ENCODE assay signal across 7 cellular contexts in the genomic region with DNA sequence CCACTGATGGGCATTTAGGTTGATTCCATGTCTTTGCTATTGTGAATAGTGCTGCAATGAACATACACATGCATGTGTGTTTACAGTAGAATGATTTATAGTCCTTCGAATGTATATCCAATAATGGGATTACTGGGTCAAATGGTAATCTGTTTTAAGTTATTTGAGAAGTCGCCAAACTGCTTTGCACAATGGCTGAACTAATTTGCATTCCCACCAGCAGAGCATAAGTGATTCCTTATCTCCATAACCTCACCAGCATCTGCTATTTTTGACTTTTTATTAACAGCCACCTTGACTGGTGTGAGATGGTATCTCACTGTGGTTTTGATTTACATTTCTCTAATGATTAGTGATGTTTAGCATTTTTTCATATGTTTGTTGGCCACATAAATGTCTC. TPM values are rescaled to one million over a fixed set of nuclear protein-coding genes. Genes with fewer than 3 reads are reported as not detected.
A peak's percentile ranks its signal among the peaks of the same experiment; 100 is the strongest.
DNase-seq lines count a peak whose midpoint lies in the region; ATAC-seq, FAIRE-seq and TF ChIP-seq lines count a peak whose summit lies in the region.
"Not testable (repeated sequence)": the region's sequence is repeated elsewhere in the genome, so short reads cannot be mapped to it uniquely, and the experiment has no call there.

No MANE protein-coding gene starts in this region.

- WGBS in GM12878 (ENCODE audit: insufficient coverage, insufficient replicate concordance, low lambda C conversion rate, missing lambda C conversion rate): 97% methylated on average over 2 of the region's 2 CpGs

- POLR2A ChIA-PET in HEK293T (lab: Yijun Ruan, JAX): interaction anchor here (0.9 kb wide), 1 partner anchor 30 kb away, joined by 3 read pairs; no protein-coding TSS in a partner anchor
- POLR2A ChIA-PET in PC-3 (lab: Charles Lee; ENCODE audit: unreplicated experiment); GM12878 (lab: Charles Lee): not testable (repeated sequence)

- H3F3A ChIP-seq in PC-3 (ENCODE audit: low read length, unreplicated experiment): not testable (repeated sequence)

- not testable (repeated sequence) for TF ChIP-seq CTCF in PC-3 (conservative IDR thresholded peaks at IDR 0.05; ENCODE audit: low read depth, low read length); GM12878 (IDR thresholded peaks at IDR 0.05 in 2 of 3, conservative IDR thresholded peaks at IDR 0.05 in 1 of 3; ENCODE audit: control insufficient read depth in 2 of 3, extremely low read depth in 1 of 3, insufficient read depth in 1 of 3, low read depth in 3 of 3, low read length in 3 of 3)

- H3K4me1 ChIP-seq in PC-3 (ENCODE audit: insufficient read depth, low read length): peaks cover 38% of the 10 kb centered on the region
- H3K4me1 ChIP-seq in GM12878 (ENCODE audit: control insufficient read depth, insufficient read depth, low read length): not testable (repeated sequence)

- H3K9me3 ChIP-seq in PC-3 (ENCODE audit: low read length); GM12878 (replicated peaks; ENCODE audit: control insufficient read depth, insufficient read depth, low read length): not testable (repeated sequence)

- H3K9ac ChIP-seq in PC-3 (ENCODE audit: low read length); GM12878 (ENCODE audit: control insufficient read depth, insufficient read depth, low read length): not testable (repeated sequence)

- not testable (repeated sequence) for H3K36me3 ChIP-seq in PC-3 (ENCODE audit: low read depth, low read length); GM12878 (ENCODE audit: control insufficient read depth in 2 of 2, insufficient read depth in 2 of 2, low read length in 1 of 2)

- not testable (repeated sequence) for H2AFZ ChIP-seq in PC-3 (ENCODE audit: low read length); GM12878 (ENCODE audit: control insufficient read depth, low read depth, low read length)

- RAD21 ChIA-PET in GM12878 (lab: Charles Lee; ENCODE audit: unreplicated experiment): not testable (repeated sequence)

- in situ Hi-C loops in GM12878 (cut with MboI): not testable (repeated sequence)

- not testable (repeated sequence) for H3K4me3 ChIP-seq in PC-3 (ENCODE audit: low read length); GM12878

- peak; percentile 46 for ATAC-seq in GM18520 (IDR thresholded peaks at IDR 0.05; ENCODE audit: unreplicated experiment)
- ATAC-seq in PC-3, GM12878: not testable (repeated sequence)

- TF ChIP-seq RAD21 in GM12878 (IDR thresholded peaks at IDR 0.05; ENCODE audit: insufficient read depth, low read depth, low read length): not testable (repeated sequence)

- not testable (repeated sequence) for TF ChIP-seq EP300 in GM12878 (IDR thresholded peaks at IDR 0.05; ENCODE audit: borderline replicate concordance in 1 of 2, control insufficient read depth in 1 of 2, low read depth in 2 of 2, low read length in 2 of 2)

- FAIRE-seq in GM12878 (lab: Jason Lieb, UNC): peak; percentile 52

- H3K4me2 ChIP-seq in PC-3 (ENCODE audit: low read length): peak overlapping the region; percentile 86; the same call in 1 of the 2 replicates
- not testable (repeated sequence) for H3K4me2 ChIP-seq in GM12878 (ENCODE audit: control insufficient read depth, insufficient read depth)

- H3K79me2 ChIP-seq in PC-3 (ENCODE audit: low read length): peaks cover 70% of the 10 kb centered on the region
- peaks cover 32% of the 10 kb centered on the region for H3K79me2 ChIP-seq in GM12878 (ENCODE audit: control insufficient read depth, insufficient read depth, low read length)

- SMC1A ChIA-PET in GM12878 (lab: Charles Lee; ENCODE audit: uncharacterized antibody, unreplicated experiment): interaction anchor here (2.8 kb wide), 1 partner anchor 14 kb away, joined by 9 read pairs; no protein-coding TSS in a partner anchor

- CTCF ChIA-PET in HEK293T (lab: Yijun Ruan, JAX); PC-3 (lab: Charles Lee); GM12878 (lab: Yijun Ruan, JAX): not testable (repeated sequence)

- H3K27ac ChIP-seq in PC-3 (ENCODE audit: low read length); GM12878 (ENCODE audit: control insufficient read depth, insufficient read depth): not testable (repeated sequence)

- intact Hi-C loops in PC-3 (cut with micrococcal nuclease); GM12878 (cut with micrococcal nuclease; ENCODE audit: unreplicated experiment): not testable (repeated sequence)

- not testable (repeated sequence) for BruUV-seq in PC-3 (replicated peaks; lab: Mats Ljungman, UMichigan); GM12878 (replicated peaks; lab: Mats Ljungman, UMichigan)

- H3K9me2 ChIP-seq in PC-3 (replicated peaks; ENCODE audit: low read length): not testable (repeated sequence)

- H4K20me1 ChIP-seq in PC-3 (ENCODE audit: low read length); GM12878 (ENCODE audit: control insufficient read depth, insufficient read depth): not testable (repeated sequence)

- H3K27me3 ChIP-seq in PC-3 (ENCODE audit: low read length); GM12878 (replicated peaks in 1 of 2; ENCODE audit: control insufficient read depth in 2 of 2, insufficient read depth in 2 of 2, low read length in 1 of 2): not testable (repeated sequence)

- peak; percentile 1 for DNase-seq in COLO668 (lab: John Stamatoyannopoulos, UW; ENCODE audit: unreplicated experiment)
- not testable (repeated sequence) for DNase-seq in HEK293T (ENCODE audit: extremely low spot score); PC-3; GM12878 (ENCODE audit: low read depth, low spot score)
- peak; percentile 72 for DNase-seq in NCI-H146 (lab: John Stamatoyannopoulos, UW)
- peak; percentile 87 for DNase-seq in NCI-H526 treated with DMSO at 0.1 percent for 48 hours (lab: John Stamatoyannopoulos, UW)

- TF ChIP-seq POLR2A in GM12878 (IDR thresholded peaks at IDR 0.05; ENCODE audit: low read depth, low read length): not testable (repeated sequence)

TF ChIP-seq in HEK293T, 16 proteins besides CTCF, POLR2A, EP300 and RAD21 (continues in another document):
- TF ChIP-seq CTBP1 (IDR thresholded peaks at IDR 0.05; ENCODE audit: borderline replicate concordance) (peak; percentile 90), ARNT (IDR thresholded peaks at IDR 0.05) (peak; percentile 48), PKNOX1 (IDR thresholded peaks at IDR 0.05) (peak; percentile 91), FOXA1 (IDR thresholded peaks at IDR 0.05) (peak; percentile 54; the same call in 1 of the 2 replicates), TARDBP (IDR thresholded peaks at IDR 0.05) (0 out of 2 replicates have a peak, but pooled peaks have one; percentile 32), FOXK2 (IDR thresholded peaks at IDR 0.05) (0 out of 2 replicates have a peak, but pooled peaks have one; percentile 38)

RNA-seq across cellular contexts. Expression of gene TMEM161B, which starts 25.2 kb away (rescaled TPM):
- 11.5 and 12.2 TPM in 2 replicates for total RNA-seq in PC-3 (2014; rRNA removed)
- 191 and 196 TPM in 2 replicates for total RNA-seq in GM12878 (2013; cell fraction: nucleolus; rRNA removed)
- 26.1 and 30.5 TPM in 2 replicates for total RNA-seq in GM12878 (2014; rRNA removed)
- total RNA-seq in GM12878 (2014; rRNA removed; fragmentation: Illumina TruSeq; extraction: Trizol): 33.2 and 35.3 TPM in 2 replicates
- 22.6 and 23.9 TPM in 2 replicates for total RNA-seq in GM12878 (2021)
- 8.2 TPM for polyA plus RNA-seq in GM12878 (2011; ENCODE audit: low read depth)
- polyA plus RNA-seq in GM12878 (2011; rRNA removed): 38.9 and 60.4 TPM in 2 replicates
- 10.3 and 11.1 TPM in 2 replicates for polyA plus RNA-seq in GM12878 (2011; cell fraction: cytosol; rRNA removed)
- 48.4 and 62.8 TPM in 2 replicates for polyA plus RNA-seq in GM12878 (2011; cell fraction: nucleus; rRNA removed)
- polyA plus RNA-seq in GM12878 (2012): 10.9 and 14.3 TPM in 2 replicates
- 28.1 and 32.2 TPM in 2 replicates for polyA plus RNA-seq in GM12878 (2014; fragmentation: Illumina TruSeq; extraction: Trizol)
- 10 to 100 TPM; 23.0 to 30.0 TPM for polyA plus RNA-seq in GM12878 (2014; fragmentation: Nextera tagmentation; extraction: Ambion mirVana)
- 18.7 and 18.8 TPM in 2 replicates for polyA plus RNA-seq in GM12878 (2014; rRNA removed)
- 10 to 100 TPM; 13.8 to 15.4 TPM for polyA plus RNA-seq in GM12878 (2016; fragmentation: Nextera tagmentation; extraction: Ambion mirVana)
- polyA minus RNA-seq in GM12878 (2011; rRNA and poly(A)+ RNA removed): 44.6 and 50.5 TPM in 2 replicates
- 7.8 and 14.2 TPM in 2 replicates for polyA minus RNA-seq in GM12878 (2011; cell fraction: cytosol; rRNA and poly(A)+ RNA removed)
- 93.5 and 124 TPM in 2 replicates for polyA minus RNA-seq in GM12878 (2011; cell fraction: nucleus; rRNA and poly(A)+ RNA removed)
